In the genomic region with DNA sequence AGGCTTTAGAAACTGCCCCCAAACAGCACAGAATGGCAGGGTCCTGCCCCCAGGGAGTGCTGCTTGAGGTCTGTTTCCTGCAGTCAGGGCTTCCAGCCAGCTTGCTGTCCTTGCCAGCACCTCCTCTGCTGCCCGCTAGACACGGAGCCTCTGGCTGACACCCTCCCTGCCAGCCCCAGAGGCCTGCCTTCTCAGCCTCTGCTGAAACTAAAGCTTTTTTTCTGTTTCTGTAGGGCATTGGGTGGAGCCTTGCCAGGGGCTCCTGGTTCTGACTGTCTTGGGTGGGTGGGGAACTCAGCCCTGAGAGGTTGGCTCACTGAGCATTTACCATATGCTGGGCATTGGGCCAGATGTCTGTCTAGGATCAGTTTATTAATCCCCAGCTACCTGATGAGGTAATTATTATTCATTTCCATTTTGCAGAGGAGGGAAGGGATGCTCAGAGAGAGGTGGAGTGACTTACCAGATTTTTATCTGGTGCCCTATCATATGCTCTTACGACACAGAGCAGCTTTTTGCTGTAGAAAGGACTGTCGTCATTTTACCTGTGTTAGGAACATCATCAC, we compare ENCODE assay signal across 8 cellular contexts. TPM values are rescaled to one million over a fixed set of nuclear protein-coding genes. Genes with fewer than 3 reads are reported as not detected.
DNase-seq lines count a peak whose midpoint lies in the region; ATAC-seq, FAIRE-seq and TF ChIP-seq lines count a peak whose summit lies in the region.

No MANE protein-coding gene starts in this region.

- H3K4me3 Mint-ChIP-seq in activated naive CD8-positive, alpha-beta T cell treated with anti-CD3 and anti-CD28 coated beads for 36 hours = peak overlapping the region; percentile 44

- no peak overlapping the region for H3K4me3 ChIP-seq in kidney (ENCODE audit: low read length in 2 of 2)
- H3K4me3 ChIP-seq in stomach = no peak overlapping the region

- no peak for ATAC-seq in HG02970 (IDR thresholded peaks at IDR 0.05; ENCODE audit: low FRiP score, unreplicated experiment)
- ATAC-seq in HG02852 (IDR thresholded peaks at IDR 0.05; ENCODE audit: unreplicated experiment) = no peak

- TF ChIP-seq CTCF in kidney (IDR thresholded peaks at IDR 0.05; ENCODE audit: borderline replicate concordance, extremely low read depth, insufficient read depth) (no peak), stomach (IDR thresholded peaks at IDR 0.05) (no peak)

- H3K27ac ChIP-seq in kidney (ENCODE audit: low read depth in 2 of 2, low read length in 2 of 2) = no peak overlapping the region
- peak overlapping the region in 1 of 5 donors; percentile 64 for H3K27ac ChIP-seq in stomach

- no peaks in the 10 kb centered on the region for H3K9me3 ChIP-seq in kidney (ENCODE audit: control insufficient read depth in 1 of 2, low read length in 2 of 2)
- H3K9me3 ChIP-seq in stomach = no peaks in the 10 kb centered on the region

- no peaks in the 10 kb centered on the region for H3K9me3 Mint-ChIP-seq in activated naive CD8-positive, alpha-beta T cell treated with anti-CD3 and anti-CD28 coated beads for 36 hours

- H3K27me3 ChIP-seq in stomach = no peaks in the 10 kb centered on the region

- H3K27me3 Mint-ChIP-seq in activated naive CD8-positive, alpha-beta T cell treated with anti-CD3 and anti-CD28 coated beads for 36 hours = no peaks in the 10 kb centered on the region

- no peak for TF ChIP-seq POLR2A in stomach (IDR thresholded peaks at IDR 0.05)

- H3K36me3 ChIP-seq in kidney (ENCODE audit: control insufficient read depth in 1 of 2, insufficient read depth in 2 of 2, low read length in 2 of 2) = no peaks in the 10 kb centered on the region
- H3K36me3 ChIP-seq in stomach = no peaks in the 10 kb centered on the region

- WGBS in stomach, 5 donors = 38 to 46% (median 41%) methylated on average over 4 of the region's 4 CpGs

- DNase-seq in Daoy (ENCODE audit: low read depth) (peak; percentile 69), H4 (ENCODE audit: low spot score) (peak; percentile 68), NCI-H446 (lab: John Stamatoyannopoulos, UW) (peak; percentile 85 to 96), kidney (peak; percentile 80), stomach (peak; percentile 77)
- peak; percentile 59 for DNase-seq in activated naive CD8-positive, alpha-beta T cell treated with anti-CD3 and anti-CD28 coated beads for 36 hours

- H3K9ac ChIP-seq in kidney (ENCODE audit: low read length in 2 of 2) = no peak overlapping the region

- peaks cover 15 to 17% of the 10 kb centered on the region in 2 donors for H3K4me1 ChIP-seq in kidney (ENCODE audit: control insufficient read depth in 1 of 2, insufficient read depth in 1 of 2, low read depth in 1 of 2, low read length in 2 of 2)
- peaks cover 35 to 96% (median 61%) of the 10 kb centered on the region in 4 donors for H3K4me1 ChIP-seq in stomach

- intact Hi-C loops in kidney (cut with DNase I) = no loop called here
- intact Hi-C loops in stomach (cut with DNase I; ENCODE audit: low total_unique reads) = no loop called here

- peak overlapping the region; percentile 93 for H3K27ac Mint-ChIP-seq in activated naive CD8-positive, alpha-beta T cell treated with anti-CD3 and anti-CD28 coated beads for 36 hours

- FAIRE-seq in kidney (lab: Jason Lieb, UNC) = no peak

- peaks cover 99% of the 10 kb centered on the region for H3K4me1 Mint-ChIP-seq in activated naive CD8-positive, alpha-beta T cell treated with anti-CD3 and anti-CD28 coated beads for 36 hours

- no peak for TF ChIP-seq EP300 in stomach (IDR thresholded peaks at IDR 0.05)

- peaks cover 15% of the 10 kb centered on the region for H3K36me3 Mint-ChIP-seq in activated naive CD8-positive, alpha-beta T cell treated with anti-CD3 and anti-CD28 coated beads for 36 hours

RNA-seq across cellular contexts. Expression of a gene that starts 35.4 kb away (rescaled TPM):
- 10.1 and 11.8 TPM in 2 replicates for total RNA-seq in Daoy (2014; rRNA removed; shearing (Covaris generic))
- total RNA-seq in H4 (2014; rRNA removed; shearing (Covaris generic)) = 11.0 and 11.2 TPM in 2 replicates
- total RNA-seq in activated naive CD8-positive, alpha-beta T cell treated with anti-CD3 and anti-CD28 coated beads for 36 hours = 10 to 100 TPM; 31.6 to 31.9 TPM
- total RNA-seq in kidney (27.9 TPM), stomach (10 to 100 TPM; 10.4 to 65.3 (median 23.7) TPM)
- polyA plus RNA-seq in kidney (ENCODE audit: insufficient read depth, low read depth, low replicate concordance) (4.1 TPM), stomach (1 to 10 TPM; 1.5 to 3.8 (median 3.1) TPM)
